ENCODE assay signal across 13 cellular contexts in genomic region chr4:86452323-86452995, GRCh38.
DNase-seq lines count a peak whose midpoint lies in the region; ATAC-seq and TF ChIP-seq lines count a peak whose summit lies in the region.
"Had no signal": no experiment of that assay in that cellular context is flagged by ENCODE, and none has a peak within 500 bp of the region (broad histone marks: within the 10 kb centered on the region; RNA-seq: fewer than 3 reads in every experiment).

No MANE protein-coding gene starts in this region.

- DNase-seq in PC-9 (no peak), fibroblast of villous mesenchyme (ENCODE audit: low read depth) (peak; percentile 28), osteoblast (ENCODE audit: insufficient read length, low spot score, missing footprints) (no peak), Karpas-422 (no peak)
- no peak for DNase-seq in activated CD4-positive, CD25-positive, alpha-beta regulatory T cell treated with anti-CD3 and anti-CD28 coated beads, Interleukin-2, amount 50 U/mL, for 72 hours
- DNase-seq in T-helper 2 cell treated with Interferon-gamma antibody and Interleukin-4, amounts not matched to agents 5 μg/mL and 100 μg/mL, for 36 hours (ENCODE audit: low spot score), result no peak
- DNase-seq: activated CD8-positive, alpha-beta memory T cell treated with anti-CD3 and anti-CD28 coated beads, Interleukin-2, amount 50 U/mL, for 48 hours; GDM1; NCI-H2107 had no signal

- intact Hi-C loops in PC-9 (cut with micrococcal nuclease; ENCODE audit: unreplicated experiment), result no loop called here

- H3K4me2 ChIP-seq in PC-9 (peak overlapping the region; percentile 75), osteoblast (ENCODE audit: insufficient read depth, low read length) (peak overlapping the region; percentile 90), Karpas-422 (ENCODE audit: low read depth, low read length, poor library complexity, severe bottlenecking) (no peak overlapping the region)

- H3K9me3 ChIP-seq in PC-9 (ENCODE audit: insufficient read depth, low read depth) (no peaks in the 10 kb centered on the region), osteoblast (ENCODE audit: low read depth, low read length) (no peaks in the 10 kb centered on the region), Karpas-422 (ENCODE audit: low read length) (no peaks in the 10 kb centered on the region)
- H3K9me3 ChIP-seq: pancreas had no signal

- H3K4me3 Mint-ChIP-seq in T-helper 2 cell treated with Interferon-gamma antibody and Interleukin-4, amounts not matched to agents 5 μg/mL and 100 μg/mL, for 36 hours, result no peak overlapping the region
- H3K4me3 Mint-ChIP-seq: central memory CD8-positive, alpha-beta T cell had no signal

- H3K4me3 ChIP-seq in ACC112 (ENCODE audit: low read depth, low read length), result peak overlapping the region; percentile 70
- peak overlapping the region; percentile 42; the same call in 1 of the 2 replicates for H3K4me3 ChIP-seq in PC-9
- H3K4me3 ChIP-seq in fibroblast of villous mesenchyme (ENCODE audit: low read depth, low read length), result peak overlapping the region; percentile 48
- peak overlapping the region; percentile 77 for H3K4me3 ChIP-seq in osteoblast (ENCODE audit: insufficient read depth, low read length)
- H3K4me3 ChIP-seq in Karpas-422 (ENCODE audit: low read length), result no peak overlapping the region

- no peaks in the 10 kb centered on the region for H3K36me3 ChIP-seq in ACC112 (ENCODE audit: insufficient read depth, low read length)
- no peaks in the 10 kb centered on the region for H3K36me3 ChIP-seq in PC-9 (ENCODE audit: low read depth)
- no peaks in the 10 kb centered on the region for H3K36me3 ChIP-seq in osteoblast (ENCODE audit: insufficient read depth, low read length)
- H3K36me3 ChIP-seq in Karpas-422 (ENCODE audit: insufficient read depth, low read length), result no peaks in the 10 kb centered on the region
- H3K36me3 ChIP-seq: pancreas had no signal

- H3K27ac ChIP-seq in ACC112 (ENCODE audit: low read depth, low read length) (no peak overlapping the region), PC-9 (peak overlapping the region; percentile 78), osteoblast (ENCODE audit: low read depth, low read length) (peak overlapping the region; percentile 63), Karpas-422 (ENCODE audit: low read length) (no peak overlapping the region)

- no peak overlapping the region for H3K27ac Mint-ChIP-seq in T-helper 2 cell treated with Interferon-gamma antibody and Interleukin-4, amounts not matched to agents 5 μg/mL and 100 μg/mL, for 36 hours

- H3K79me2 ChIP-seq in ACC112 (ENCODE audit: control insufficient read depth, insufficient read depth, low read length, unreplicated experiment), result no peaks in the 10 kb centered on the region
- no peaks in the 10 kb centered on the region for H3K79me2 ChIP-seq in PC-9 (ENCODE audit: low read depth)
- no peaks in the 10 kb centered on the region for H3K79me2 ChIP-seq in osteoblast (ENCODE audit: insufficient read depth, low read length)
- no peaks in the 10 kb centered on the region for H3K79me2 ChIP-seq in Karpas-422 (ENCODE audit: low read length)

- BruUV-seq in PC-9 (replicated peaks; lab: Mats Ljungman, UMichigan), result no TSS peak

- peak overlapping the region; percentile 69 for H2AFZ ChIP-seq in ACC112 (ENCODE audit: low read length, unreplicated experiment)
- H2AFZ ChIP-seq in PC-9, result peak overlapping the region; percentile 64; the same call in 1 of the 2 replicates
- peak overlapping the region; percentile 96 for H2AFZ ChIP-seq in osteoblast (ENCODE audit: low read length)
- no peak overlapping the region for H2AFZ ChIP-seq in Karpas-422 (ENCODE audit: low read length)

- H3K36me3 Mint-ChIP-seq in T-helper 2 cell treated with Interferon-gamma antibody and Interleukin-4, amounts not matched to agents 5 μg/mL and 100 μg/mL, for 36 hours (ENCODE audit: low read depth), result no peaks in the 10 kb centered on the region

- no peaks in the 10 kb centered on the region for H3K4me1 Mint-ChIP-seq in T-helper 2 cell treated with Interferon-gamma antibody and Interleukin-4, amounts not matched to agents 5 μg/mL and 100 μg/mL, for 36 hours (ENCODE audit: low read depth)
- H3K4me1 Mint-ChIP-seq: central memory CD8-positive, alpha-beta T cell had no signal

- peaks cover 2% of the 10 kb centered on the region for H3K27me3 Mint-ChIP-seq in T-helper 2 cell treated with Interferon-gamma antibody and Interleukin-4, amounts not matched to agents 5 μg/mL and 100 μg/mL, for 36 hours (ENCODE audit: low read depth)

- CTCF ChIA-PET in PC-9 (lab: Charles Lee), result no interaction called here

- no peaks in the 10 kb centered on the region for H3K9me3 Mint-ChIP-seq in T-helper 2 cell treated with Interferon-gamma antibody and Interleukin-4, amounts not matched to agents 5 μg/mL and 100 μg/mL, for 36 hours
- H3K9me3 Mint-ChIP-seq: central memory CD8-positive, alpha-beta T cell had no signal

- H3K4me1 ChIP-seq in ACC112 (ENCODE audit: control insufficient read depth, insufficient read depth, low read length, unreplicated experiment) (peaks cover 8% of the 10 kb centered on the region), PC-9 (replicated peaks; ENCODE audit: insufficient read depth) (peaks cover 42% of the 10 kb centered on the region), osteoblast (ENCODE audit: insufficient read depth, low read length) (peaks cover 16% of the 10 kb centered on the region), Karpas-422 (ENCODE audit: low read length) (no peaks in the 10 kb centered on the region)
- H3K4me1 ChIP-seq: pancreas had no signal

- ATAC-seq in GM18867 (IDR thresholded peaks at IDR 0.05; ENCODE audit: unreplicated experiment), result no peak

- H3K9me2 ChIP-seq in PC-9 (ENCODE audit: insufficient read depth) (no peaks in the 10 kb centered on the region), Karpas-422 (replicated peaks; ENCODE audit: insufficient read depth, low read length) (no peaks in the 10 kb centered on the region)

- TF ChIP-seq CTCF in PC-9 (conservative IDR thresholded peaks at IDR 0.05) (no peak), fibroblast of villous mesenchyme (IDR thresholded peaks at IDR 0.05; ENCODE audit: insufficient read depth, low read depth, low read length) (no peak), osteoblast (IDR thresholded peaks at IDR 0.05; ENCODE audit: extremely low read depth, low read depth, low read length) (no peak)

- H3K27me3 ChIP-seq in ACC112 (ENCODE audit: insufficient read depth, low read length), result no peaks in the 10 kb centered on the region
- H3K27me3 ChIP-seq in PC-9 (ENCODE audit: insufficient read depth, low read depth), result no peaks in the 10 kb centered on the region
- no peaks in the 10 kb centered on the region for H3K27me3 ChIP-seq in osteoblast (ENCODE audit: insufficient read depth, low read length)
- H3K27me3 ChIP-seq in Karpas-422 (ENCODE audit: low read length), result no peaks in the 10 kb centered on the region
- H3K27me3 ChIP-seq: pancreas had no signal

- H4K20me1 ChIP-seq in PC-9 (ENCODE audit: insufficient read depth) (no peaks in the 10 kb centered on the region), osteoblast (ENCODE audit: insufficient read depth, low read length) (no peaks in the 10 kb centered on the region), Karpas-422 (ENCODE audit: insufficient read depth, low read depth, low read length) (no peaks in the 10 kb centered on the region)

- POLR2A ChIA-PET in PC-9 (lab: Charles Lee; ENCODE audit: unreplicated experiment), result interaction anchor here (0.5 to 0.7 kb wide), 3 partner anchors 10 to 439 kb away, joined by 3 read pairs; no protein-coding TSS in a partner anchor

- H3F3A ChIP-seq in PC-9 (ENCODE audit: insufficient read depth, low read depth), result peaks cover 14% of the 10 kb centered on the region

- no peak overlapping the region for H3K9ac ChIP-seq in Karpas-422 (ENCODE audit: low read length)

Comparison
In these comparisons a context has a peak if more than half of its experiments do, and no peak if none do; other contexts are left out.
1. H3K27ac ChIP-seq: peak in PC-9 (single experiment) and osteoblast (single experiment); none in ACC112 (single experiment) and Karpas-422 (single experiment).